12 cellular contexts compared by ENCODE assay signal in the genomic region with DNA sequence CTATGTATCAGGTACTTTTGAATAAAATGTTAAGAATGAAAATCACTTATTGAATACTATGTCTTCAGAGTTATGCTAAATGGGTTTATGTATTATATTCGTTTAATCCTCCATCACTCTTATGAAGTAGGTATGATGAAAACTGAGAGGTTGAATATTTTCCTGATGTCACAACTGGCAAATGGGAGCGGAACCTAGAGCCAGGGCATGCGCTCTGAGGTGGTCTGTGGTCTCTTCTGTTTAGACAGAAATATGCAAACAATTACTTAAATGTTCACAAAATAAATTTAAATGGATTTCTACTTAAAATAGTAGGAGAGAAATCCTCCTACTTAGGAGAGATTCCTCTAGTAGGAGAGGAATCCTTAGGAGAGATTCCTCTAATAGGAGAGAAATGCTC. TPM values are rescaled to one million over a fixed set of nuclear protein-coding genes. Genes with fewer than 3 reads are reported as not detected.
DNase-seq lines count a peak whose midpoint lies in the region; ATAC-seq, FAIRE-seq and TF ChIP-seq lines count a peak whose summit lies in the region.
"Had no signal": no experiment of that assay in that cellular context is flagged by ENCODE, and none has a peak within 500 bp of the region (broad histone marks: within the 10 kb centered on the region; RNA-seq: fewer than 3 reads in every experiment).

No MANE protein-coding gene starts in this region.

- no peak for ATAC-seq in GM19351 (IDR thresholded peaks at IDR 0.05; ENCODE audit: unreplicated experiment)

- intact Hi-C loops in esophagus squamous epithelium (cut with DNase I), result no loop called here

- no peak for TF ChIP-seq POLR2A in esophagus squamous epithelium (IDR thresholded peaks at IDR 0.05)
- TF ChIP-seq POLR2A in H54 (IDR thresholded peaks at IDR 0.05; ENCODE audit: low read depth, low read length), result no peak

- in situ Hi-C loops in ACHN (cut with HindIII; ENCODE audit: low pct_ligation_motif_present, low pct_unique_long_range_greater_than_20kb, low sequenced_read_pairs), result no loop called here

- no peaks in the 10 kb centered on the region for H3K79me2 ChIP-seq in osteoblast (ENCODE audit: insufficient read depth, low read length)

- peak overlapping the region in 3 of 4 donors; percentile 17 to 69 (median 18) for H3K27ac ChIP-seq in esophagus squamous epithelium
- peak overlapping the region; percentile 95 for H3K27ac ChIP-seq in osteoblast (ENCODE audit: low read depth, low read length)

- no peak for TF ChIP-seq CTCF in esophagus squamous epithelium (IDR thresholded peaks at IDR 0.05)
- no peak for TF ChIP-seq CTCF in osteoblast (IDR thresholded peaks at IDR 0.05; ENCODE audit: extremely low read depth, low read depth, low read length)

- no peaks in the 10 kb centered on the region for H4K20me1 ChIP-seq in osteoblast (ENCODE audit: insufficient read depth, low read length)

- H3K36me3 ChIP-seq in esophagus squamous epithelium, result no peaks in the 10 kb centered on the region
- H3K36me3 ChIP-seq in osteoblast (ENCODE audit: insufficient read depth, low read length), result no peaks in the 10 kb centered on the region

- H3K4me2 ChIP-seq in osteoblast (ENCODE audit: insufficient read depth, low read length), result peak overlapping the region; percentile 79

- peak overlapping the region; percentile 67 for H2AFZ ChIP-seq in osteoblast (ENCODE audit: low read length)

- 87 to 92% methylated on average over 3 of the region's 3 CpGs for WGBS in esophagus squamous epithelium, 2 donors

- H3K27me3 ChIP-seq in esophagus squamous epithelium, result peaks cover 0 to 3% (median 0%) of the 10 kb centered on the region in 4 donors
- no peaks in the 10 kb centered on the region for H3K27me3 ChIP-seq in osteoblast (ENCODE audit: insufficient read depth, low read length)

- H3K9me3 ChIP-seq in esophagus squamous epithelium (no peaks in the 10 kb centered on the region), osteoblast (ENCODE audit: low read depth, low read length) (no peaks in the 10 kb centered on the region)

- FAIRE-seq in H54 (lab: Jason Lieb, UNC), result no peak

- DNase-seq in ACHN, result peak; percentile 15
- DNase-seq in RPMI7951 (ENCODE audit: low read depth), result peak; percentile 13
- DNase-seq in esophagus squamous epithelium (lab: John Stamatoyannopoulos, UW), result no peak
- no peak for DNase-seq in osteoblast (ENCODE audit: insufficient read length, low spot score, missing footprints)
- DNase-seq in NCI-H2081 (lab: John Stamatoyannopoulos, UW), result no peak
- DNase-seq in activated T-cell treated with anti-CD3 and anti-CD28 coated beads for 4 hours, result no peak
- no peak for DNase-seq in H54 (ENCODE audit: insufficient read length, low spot score)
- DNase-seq: AML-193; immature natural killer cell; NCI-H187; NK-92 treated with Interleukin-12 subunit alpha and Interleukin-12 subunit beta, amount 100 ng/mL, for 24 hours had no signal

- H3K4me3 ChIP-seq in esophagus squamous epithelium, result no peak overlapping the region
- no peak overlapping the region for H3K4me3 ChIP-seq in osteoblast (ENCODE audit: insufficient read depth, low read length)

- H3K4me1 ChIP-seq in esophagus squamous epithelium, result peaks cover 0 to 26% (median 17%) of the 10 kb centered on the region in 3 donors
- peaks cover 50% of the 10 kb centered on the region for H3K4me1 ChIP-seq in osteoblast (ENCODE audit: insufficient read depth, low read length)

RNA-seq across cellular contexts. Expression of a gene that starts 21.3 kb away (rescaled TPM):
- 54.3 and 70.0 TPM in 2 replicates for total RNA-seq in RPMI7951 (2014; rRNA removed; shearing (Covaris generic))
- 100 to 1,000 TPM in 1 of 4 donors, 10 to 100 TPM in 3; 43.8 to 148 (median 69.8) TPM for total RNA-seq in esophagus squamous epithelium
- 235 and 242 TPM in 2 replicates for total RNA-seq in osteoblast

Comparison
In these comparisons a context has a peak if more than half of its experiments do, and no peak if none do; other contexts are left out.
1. DNase-seq: peak in ACHN (single experiment) and RPMI7951 (single experiment); none in esophagus squamous epithelium (single experiment), osteoblast (single experiment), NCI-H2081 (0 of 2), activated T-cell treated with anti-CD3 and anti-CD28 coated beads for 4 hours (single experiment) and H54 (single experiment).